8 cellular contexts compared by ENCODE assay signal in the genomic region with DNA sequence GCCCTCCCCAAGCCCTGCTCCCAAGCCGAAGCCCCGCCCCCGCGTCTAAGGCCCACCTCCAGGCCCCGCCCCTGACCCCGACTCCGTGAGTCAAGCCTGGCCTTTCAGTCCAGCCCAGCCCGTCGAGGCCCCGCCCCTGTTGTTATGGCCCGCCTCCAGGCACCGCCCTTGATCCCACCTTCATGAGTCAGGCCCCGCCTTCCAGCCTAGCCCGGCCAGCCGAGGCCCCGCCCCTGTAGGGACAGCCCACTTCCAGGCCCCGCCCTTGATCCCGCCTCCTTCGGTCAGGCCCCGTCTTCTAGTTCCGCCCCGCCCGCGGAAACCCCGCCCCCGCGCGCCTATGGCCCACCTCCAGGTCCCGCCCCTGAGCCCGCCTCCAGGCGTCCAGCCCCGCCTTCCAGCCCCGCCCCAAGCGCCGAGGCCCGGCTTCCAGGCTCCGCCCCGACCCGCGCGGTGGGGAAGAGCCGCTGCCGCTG. TPM values are rescaled to one million over a fixed set of nuclear protein-coding genes. Genes with fewer than 3 reads are reported as not detected.
DNase-seq lines count a peak whose midpoint lies in the region; ATAC-seq and TF ChIP-seq lines count a peak whose summit lies in the region.

No MANE protein-coding gene starts in this region.

- 0 to 1% methylated on average over 3 to 40 of the region's 43 CpGs for WGBS in tibial nerve, 2 donors

- no peaks in the 10 kb centered on the region for H3K9me3 ChIP-seq in cardiac muscle cell (ENCODE audit: low read depth)
- H3K9me3 ChIP-seq in parathyroid adenoma (ENCODE audit: control insufficient read depth, low read length), result no peaks in the 10 kb centered on the region
- H3K9me3 ChIP-seq in tibial nerve, result no peaks in the 10 kb centered on the region

- peak in 1 of 2 donors; percentile 37 for TF ChIP-seq EP300 in tibial nerve (IDR thresholded peaks at IDR 0.05)

- peak overlapping the region; percentile 77 for H3K4me3 Mint-ChIP-seq in activated naive CD8-positive, alpha-beta T cell treated with anti-CD3 and anti-CD28 coated beads, Interleukin-2, amount 50 U/mL, for 24 hours

- H3K4me1 Mint-ChIP-seq in activated naive CD8-positive, alpha-beta T cell treated with anti-CD3 and anti-CD28 coated beads, Interleukin-2, amount 50 U/mL, for 24 hours, result peaks cover 20% of the 10 kb centered on the region

- H3K27ac Mint-ChIP-seq in activated naive CD8-positive, alpha-beta T cell treated with anti-CD3 and anti-CD28 coated beads, Interleukin-2, amount 50 U/mL, for 24 hours, result no peak overlapping the region

- H3K27ac ChIP-seq in cardiac muscle cell, result no peak overlapping the region
- peak overlapping the region; percentile 98 for H3K27ac ChIP-seq in parathyroid adenoma
- H3K27ac ChIP-seq in tibial nerve, result peak overlapping the region; percentile 55 to 89 (median 84)

- H3K27me3 ChIP-seq in cardiac muscle cell, result peaks cover 31% of the 10 kb centered on the region
- H3K27me3 ChIP-seq in parathyroid adenoma (ENCODE audit: control insufficient read depth, insufficient read depth, low read length), result no peaks in the 10 kb centered on the region
- no peaks in the 10 kb centered on the region for H3K27me3 ChIP-seq in tibial nerve

- H3K4me3 ChIP-seq in GM12865 (ENCODE audit: low read depth, low read length) (peak overlapping the region; percentile 82), cardiac muscle cell (peak overlapping the region; percentile 83), parathyroid adenoma (ENCODE audit: low read depth, low read length) (peak overlapping the region; percentile 81), tibial nerve (peak overlapping the region; percentile 80 to 85 (median 84))

- peaks cover 3% of the 10 kb centered on the region for H3K36me3 Mint-ChIP-seq in activated naive CD8-positive, alpha-beta T cell treated with anti-CD3 and anti-CD28 coated beads, Interleukin-2, amount 50 U/mL, for 24 hours (ENCODE audit: low read depth)

- H3K36me3 ChIP-seq in cardiac muscle cell, result no peaks in the 10 kb centered on the region
- H3K36me3 ChIP-seq in parathyroid adenoma (ENCODE audit: control insufficient read depth, insufficient read depth, low read length), result no peaks in the 10 kb centered on the region
- no peaks in the 10 kb centered on the region for H3K36me3 ChIP-seq in tibial nerve

- TF ChIP-seq CTCF in GM12865 (IDR thresholded peaks at IDR 0.05; ENCODE audit: insufficient read depth, low read depth, low read length, missing control alignments) (no peak), cardiac muscle cell (IDR thresholded peaks at IDR 0.05; ENCODE audit: low read depth, low read length) (no peak), parathyroid adenoma (IDR thresholded peaks at IDR 0.05) (no peak), tibial nerve (IDR thresholded peaks at IDR 0.05) (no peak)

- peak; percentile 84 for ATAC-seq in HG02840 (IDR thresholded peaks at IDR 0.05; ENCODE audit: low FRiP score, unreplicated experiment)
- ATAC-seq in activated naive CD8-positive, alpha-beta T cell treated with anti-CD3 and anti-CD28 coated beads, Interleukin-2, amount 50 U/mL, for 24 hours, result peak; percentile 89

- H3K9ac ChIP-seq in parathyroid adenoma, result peak overlapping the region; percentile 16

- H2AFZ ChIP-seq in parathyroid adenoma, result peak overlapping the region; percentile 64

- H3K4me1 ChIP-seq in cardiac muscle cell (ENCODE audit: low read depth) (no peaks in the 10 kb centered on the region), parathyroid adenoma (no peaks in the 10 kb centered on the region), tibial nerve (peaks cover 0 to 28% (median 11%) of the 10 kb centered on the region in 4 donors)

- no peaks in the 10 kb centered on the region for H3K9me3 Mint-ChIP-seq in activated naive CD8-positive, alpha-beta T cell treated with anti-CD3 and anti-CD28 coated beads, Interleukin-2, amount 50 U/mL, for 24 hours

- peak overlapping the region; percentile 92 for H3K4me2 ChIP-seq in parathyroid adenoma (ENCODE audit: low read length)

- peaks cover 15% of the 10 kb centered on the region for H3K79me2 ChIP-seq in parathyroid adenoma

- H3K27me3 Mint-ChIP-seq in activated naive CD8-positive, alpha-beta T cell treated with anti-CD3 and anti-CD28 coated beads, Interleukin-2, amount 50 U/mL, for 24 hours, result no peaks in the 10 kb centered on the region

- TF ChIP-seq POLR2A in tibial nerve (IDR thresholded peaks at IDR 0.05), result no peak

- peak; percentile 100 for DNase-seq in GM12865 (ENCODE audit: low read depth)
- peak; percentile 94 for DNase-seq in NCI-H1417 treated with DMSO at 0.1 percent for 48 hours (lab: John Stamatoyannopoulos, UW)
- peak; percentile 87 to 92 for DNase-seq in SW 1271 (lab: John Stamatoyannopoulos, UW)
- peak; percentile 100 for DNase-seq in activated naive CD8-positive, alpha-beta T cell treated with anti-CD3 and anti-CD28 coated beads, Interleukin-2, amount 50 U/mL, for 24 hours
- DNase-seq in cardiac muscle cell (ENCODE audit: low read depth in 1 of 2, low spot score in 1 of 2), result peak; percentile 100
- DNase-seq in tibial nerve (ENCODE audit: low spot score in 2 of 2), result peak; percentile 99

RNA-seq across cellular contexts. Expression of gene DOP1B, which starts 0.2 kb away (rescaled TPM):
- total RNA-seq in cardiac muscle cell (3.3 and 5.8 TPM in 2 replicates), tibial nerve (10 to 100 TPM; 12.3 to 29.9 (median 22.0) TPM)
- polyA plus RNA-seq in cardiac muscle cell, result 6.9 and 7.4 TPM in 2 replicates

RNA-seq across cellular contexts. Expression of gene CBR3, which starts 21.5 kb away (rescaled TPM):
- total RNA-seq in cardiac muscle cell (not detected in 2 replicates), tibial nerve (10 to 100 TPM; 22.8 to 53.0 (median 42.1) TPM)
- not detected in 2 replicates for polyA plus RNA-seq in cardiac muscle cell

Comparison
In these comparisons a context has a peak if more than half of its experiments do, and no peak if none do; other contexts are left out.
1. RNA of gene CBR3, which starts 21.5 kb away (total RNA-seq): 22.8 to 53.0 TPM in tibial nerve; not detected in cardiac muscle cell; every median in the first group is over 10 times any median in the second.
2. Peak in every context shown above with its lines, with median percentiles within 50 percentile points of each other: DNase-seq and H3K4me3 ChIP-seq.